Comparison of ENCODE assay signal across 17 cellular contexts in the genomic region with DNA sequence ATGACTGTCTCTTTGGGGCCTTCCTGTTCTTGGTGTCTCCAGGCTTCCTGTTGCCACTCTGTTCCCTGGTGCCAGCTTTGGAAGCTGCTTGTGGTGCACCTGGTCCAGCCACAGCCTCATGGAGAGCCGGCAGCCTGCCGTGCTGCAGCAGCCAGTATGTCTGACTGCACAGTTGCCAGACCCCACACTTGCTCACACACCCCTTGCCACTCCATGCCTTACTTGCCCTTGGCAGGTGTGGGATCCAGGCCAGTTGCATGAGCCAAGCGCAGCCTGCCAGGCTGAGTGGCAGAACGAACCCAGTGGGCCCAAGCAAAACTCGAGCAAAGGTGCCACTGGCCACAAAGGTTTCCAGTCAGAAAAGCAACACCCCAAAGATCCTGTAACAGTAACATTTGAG.
DNase-seq lines count a peak whose midpoint lies in the region; ATAC-seq and TF ChIP-seq lines count a peak whose summit lies in the region.
"Had no signal": no experiment of that assay in that cellular context is flagged by ENCODE, and none has a peak within 500 bp of the region (broad histone marks: within the 10 kb centered on the region; RNA-seq: fewer than 3 reads in every experiment).

No MANE protein-coding gene starts in this region.

- no peaks in the 10 kb centered on the region for H3K9me3 Mint-ChIP-seq in activated naive CD4-positive, alpha-beta T cell treated with anti-CD3 and anti-CD28 coated beads, Interleukin-2, amount 10 ng/mL, durations not matched to agents 7 days and 5 days
- peaks cover 4% of the 10 kb centered on the region for H3K9me3 Mint-ChIP-seq in activated naive CD4-positive, alpha-beta T cell treated with anti-CD3 and anti-CD28 coated beads for 36 hours
- peaks cover 9% of the 10 kb centered on the region; the same call in 1 of the 2 replicates for H3K9me3 Mint-ChIP-seq in WTC11
- H3K9me3 Mint-ChIP-seq: CD4-positive, alpha-beta T cell had no signal

- no peak overlapping the region for H3K4me3 Mint-ChIP-seq in activated naive CD4-positive, alpha-beta T cell treated with anti-CD3 and anti-CD28 coated beads, Interleukin-2, amount 10 ng/mL, durations not matched to agents 7 days and 5 days
- H3K4me3 Mint-ChIP-seq in activated naive CD4-positive, alpha-beta T cell treated with anti-CD3 and anti-CD28 coated beads for 36 hours, result no peak overlapping the region
- no peak overlapping the region for H3K4me3 Mint-ChIP-seq in WTC11
- H3K4me3 Mint-ChIP-seq: B cell; CD4-positive, alpha-beta T cell; CD8-positive, alpha-beta T cell had no signal

- ATAC-seq in Right ventricle myocardium superior (ENCODE audit: poor library complexity), result no peak
- no peak for ATAC-seq in left cardiac atrium
- no peak for ATAC-seq in WTC11
- ATAC-seq in left ventricle myocardium superior, result peak; percentile 56
- ATAC-seq: A549; CD8-positive, alpha-beta T cell had no signal

- peak overlapping the region; percentile 16 for H3K27ac Mint-ChIP-seq in activated naive CD4-positive, alpha-beta T cell treated with anti-CD3 and anti-CD28 coated beads, Interleukin-2, amount 10 ng/mL, durations not matched to agents 7 days and 5 days
- H3K27ac Mint-ChIP-seq in activated naive CD4-positive, alpha-beta T cell treated with anti-CD3 and anti-CD28 coated beads for 36 hours, result no peak overlapping the region
- H3K27ac Mint-ChIP-seq in WTC11, result 0 out of 2 replicates have a peak overlapping the region, but pooled peaks have one; percentile 81
- H3K27ac Mint-ChIP-seq: B cell; CD4-positive, alpha-beta T cell; CD8-positive, alpha-beta T cell had no signal

- CTCF ChIA-PET in activated naive CD4-positive, alpha-beta T cell treated with anti-CD3 and anti-CD28 coated beads, Interleukin-2, amount 10 ng/mL, durations not matched to agents 7 days and 5 days (lab: Charles Lee), result interaction anchor here (1.5 kb wide), 1 partner anchor 387 kb away, joined by 5 read pairs; no protein-coding TSS in a partner anchor
- CTCF ChIA-PET in activated naive CD4-positive, alpha-beta T cell treated with anti-CD3 and anti-CD28 coated beads for 36 hours (lab: Charles Lee), result interaction anchor here (1.4 kb wide), 1 partner anchor 308 kb away, joined by 3 read pairs; no protein-coding TSS in a partner anchor
- CTCF ChIA-PET in WTC11 (lab: Charles Lee), result interaction anchor here (0.9 to 1.7 kb wide), 2 partner anchors 12 to 354 kb away, joined by 3 to 6 read pairs; no protein-coding TSS in a partner anchor

- POLR2A ChIA-PET in WTC11 (lab: Charles Lee), result no interaction called here

- H3K4me1 Mint-ChIP-seq in activated naive CD4-positive, alpha-beta T cell treated with anti-CD3 and anti-CD28 coated beads, Interleukin-2, amount 10 ng/mL, durations not matched to agents 7 days and 5 days, result no peaks in the 10 kb centered on the region
- no peaks in the 10 kb centered on the region for H3K4me1 Mint-ChIP-seq in activated naive CD4-positive, alpha-beta T cell treated with anti-CD3 and anti-CD28 coated beads for 36 hours (ENCODE audit: low read depth)
- peaks cover 16% of the 10 kb centered on the region for H3K4me1 Mint-ChIP-seq in WTC11
- H3K4me1 Mint-ChIP-seq: B cell had no signal

- no peaks in the 10 kb centered on the region for H3K27me3 Mint-ChIP-seq in activated naive CD4-positive, alpha-beta T cell treated with anti-CD3 and anti-CD28 coated beads, Interleukin-2, amount 10 ng/mL, durations not matched to agents 7 days and 5 days
- no peaks in the 10 kb centered on the region for H3K27me3 Mint-ChIP-seq in activated naive CD4-positive, alpha-beta T cell treated with anti-CD3 and anti-CD28 coated beads for 36 hours (ENCODE audit: low read depth)
- H3K27me3 Mint-ChIP-seq in WTC11 (ENCODE audit: low read depth), result no peaks in the 10 kb centered on the region
- H3K27me3 Mint-ChIP-seq: CD4-positive, alpha-beta T cell had no signal

- intact Hi-C loops in activated naive CD4-positive, alpha-beta T cell treated with anti-CD3 and anti-CD28 coated beads for 36 hours (cut with micrococcal nuclease), result no loop called here
- intact Hi-C loops in Right ventricle myocardium superior (cut with DNase I) (no loop called here), left cardiac atrium (cut with DNase I) (no loop called here), left ventricle myocardium superior (cut with micrococcal nuclease) (no loop called here)

- no peak for TF ChIP-seq CTCF in WTC11 (IDR thresholded peaks at IDR 0.05)

- no peak for DNase-seq in activated naive CD4-positive, alpha-beta T cell treated with anti-CD3 and anti-CD28 coated beads, Interleukin-2, amount 10 ng/mL, durations not matched to agents 7 days and 5 days
- no peak for DNase-seq in activated naive CD4-positive, alpha-beta T cell treated with anti-CD3 and anti-CD28 coated beads for 36 hours
- DNase-seq in Right ventricle myocardium superior, result peak; percentile 38
- no peak for DNase-seq in left cardiac atrium
- DNase-seq in WTC11 (ENCODE audit: low spot score), result no peak
- DNase-seq in left ventricle myocardium superior, result no peak
- no peak for DNase-seq in NCI-H526 (lab: John Stamatoyannopoulos, UW)
- no peak for DNase-seq in SIG-M5 (lab: John Stamatoyannopoulos, UW)
- DNase-seq: AML-193; Caco-2; Calu3; CD4-positive, alpha-beta T cell; CD8-positive, alpha-beta T cell; DMS79 treated with DMSO at 0.1 percent for 48 hours; GF-D8 had no signal

- no peaks in the 10 kb centered on the region for H3K36me3 Mint-ChIP-seq in activated naive CD4-positive, alpha-beta T cell treated with anti-CD3 and anti-CD28 coated beads, Interleukin-2, amount 10 ng/mL, durations not matched to agents 7 days and 5 days
- H3K36me3 Mint-ChIP-seq in activated naive CD4-positive, alpha-beta T cell treated with anti-CD3 and anti-CD28 coated beads for 36 hours (ENCODE audit: low read depth), result no peaks in the 10 kb centered on the region
- H3K36me3 Mint-ChIP-seq in WTC11, result no peaks in the 10 kb centered on the region; the same call in 1 of the 2 replicates
- H3K36me3 Mint-ChIP-seq: CD8-positive, alpha-beta T cell had no signal

TF ChIP-seq in WTC11, 78 proteins besides CTCF, POLR2A, EP300 and RAD21 (continues in another document):
- no peak for TF ChIP-seq ZNF317 (CRISPR knock-in tag; IDR thresholded peaks at IDR 0.05; ENCODE audit: borderline replicate concordance, low read depth)
- TF ChIP-seq OVOL2 (CRISPR knock-in tag; IDR thresholded peaks at IDR 0.05; ENCODE audit: borderline replicate concordance), result no peak
- no peak for TF ChIP-seq ZNF396 (CRISPR knock-in tag; IDR thresholded peaks at IDR 0.05; ENCODE audit: borderline replicate concordance)
- TF ChIP-seq, protein P1, sequence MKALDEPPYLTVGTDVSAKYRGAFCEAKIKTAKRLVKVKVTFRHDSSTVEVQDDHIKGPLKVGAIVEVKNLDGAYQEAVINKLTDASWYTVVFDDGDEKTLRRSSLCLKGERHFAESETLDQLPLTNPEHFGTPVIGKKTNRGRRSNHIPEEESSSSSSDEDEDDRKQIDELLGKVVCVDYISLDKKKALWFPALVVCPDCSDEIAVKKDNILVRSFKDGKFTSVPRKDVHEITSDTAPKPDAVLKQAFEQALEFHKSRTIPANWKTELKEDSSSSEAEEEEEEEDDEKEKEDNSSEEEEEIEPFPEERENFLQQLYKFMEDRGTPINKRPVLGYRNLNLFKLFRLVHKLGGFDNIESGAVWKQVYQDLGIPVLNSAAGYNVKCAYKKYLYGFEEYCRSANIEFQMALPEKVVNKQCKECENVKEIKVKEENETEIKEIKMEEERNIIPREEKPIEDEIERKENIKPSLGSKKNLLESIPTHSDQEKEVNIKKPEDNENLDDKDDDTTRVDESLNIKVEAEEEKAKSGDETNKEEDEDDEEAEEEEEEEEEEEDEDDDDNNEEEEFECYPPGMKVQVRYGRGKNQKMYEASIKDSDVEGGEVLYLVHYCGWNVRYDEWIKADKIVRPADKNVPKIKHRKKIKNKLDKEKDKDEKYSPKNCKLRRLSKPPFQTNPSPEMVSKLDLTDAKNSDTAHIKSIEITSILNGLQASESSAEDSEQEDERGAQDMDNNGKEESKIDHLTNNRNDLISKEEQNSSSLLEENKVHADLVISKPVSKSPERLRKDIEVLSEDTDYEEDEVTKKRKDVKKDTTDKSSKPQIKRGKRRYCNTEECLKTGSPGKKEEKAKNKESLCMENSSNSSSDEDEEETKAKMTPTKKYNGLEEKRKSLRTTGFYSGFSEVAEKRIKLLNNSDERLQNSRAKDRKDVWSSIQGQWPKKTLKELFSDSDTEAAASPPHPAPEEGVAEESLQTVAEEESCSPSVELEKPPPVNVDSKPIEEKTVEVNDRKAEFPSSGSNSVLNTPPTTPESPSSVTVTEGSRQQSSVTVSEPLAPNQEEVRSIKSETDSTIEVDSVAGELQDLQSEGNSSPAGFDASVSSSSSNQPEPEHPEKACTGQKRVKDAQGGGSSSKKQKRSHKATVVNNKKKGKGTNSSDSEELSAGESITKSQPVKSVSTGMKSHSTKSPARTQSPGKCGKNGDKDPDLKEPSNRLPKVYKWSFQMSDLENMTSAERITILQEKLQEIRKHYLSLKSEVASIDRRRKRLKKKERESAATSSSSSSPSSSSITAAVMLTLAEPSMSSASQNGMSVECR (CRISPR knock-in tag; IDR thresholded peaks at IDR 0.05; ENCODE audit: borderline replicate concordance), result no peak
- no peak for TF ChIP-seq EMX1 (CRISPR knock-in tag; IDR thresholded peaks at IDR 0.05)
- TF ChIP-seq JAZF1 (CRISPR knock-in tag; IDR thresholded peaks at IDR 0.05), result no peak
- no peak for TF ChIP-seq ZNF423 (CRISPR knock-in tag; IDR thresholded peaks at IDR 0.05)
- no peak for TF ChIP-seq MYBL2 (CRISPR knock-in tag; IDR thresholded peaks at IDR 0.05)
- TF ChIP-seq, protein P2, sequence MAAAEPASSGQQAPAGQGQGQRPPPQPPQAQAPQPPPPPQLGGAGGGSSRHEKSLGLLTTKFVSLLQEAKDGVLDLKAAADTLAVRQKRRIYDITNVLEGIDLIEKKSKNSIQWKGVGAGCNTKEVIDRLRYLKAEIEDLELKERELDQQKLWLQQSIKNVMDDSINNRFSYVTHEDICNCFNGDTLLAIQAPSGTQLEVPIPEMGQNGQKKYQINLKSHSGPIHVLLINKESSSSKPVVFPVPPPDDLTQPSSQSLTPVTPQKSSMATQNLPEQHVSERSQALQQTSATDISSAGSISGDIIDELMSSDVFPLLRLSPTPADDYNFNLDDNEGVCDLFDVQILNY (CRISPR knock-in tag; IDR thresholded peaks at IDR 0.05), result no peak
- TF ChIP-seq TEAD1 (CRISPR knock-in tag; IDR thresholded peaks at IDR 0.05), result no peak
- no peak for TF ChIP-seq TP53 (CRISPR knock-in tag; IDR thresholded peaks at IDR 0.05)
- TF ChIP-seq, protein P3, sequence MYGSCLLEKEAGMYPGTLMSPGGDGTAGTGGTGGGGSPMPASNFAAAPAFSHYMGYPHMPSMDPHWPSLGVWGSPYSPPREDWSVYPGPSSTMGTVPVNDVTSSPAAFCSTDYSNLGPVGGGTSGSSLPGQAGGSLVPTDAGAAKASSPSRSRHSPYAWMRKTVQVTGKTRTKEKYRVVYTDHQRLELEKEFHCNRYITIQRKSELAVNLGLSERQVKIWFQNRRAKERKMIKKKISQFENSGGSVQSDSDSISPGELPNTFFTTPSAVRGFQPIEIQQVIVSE (CRISPR knock-in tag; IDR thresholded peaks at IDR 0.05; ENCODE audit: borderline replicate concordance), result no peak
- no peak for TF ChIP-seq RORB (CRISPR knock-in tag; IDR thresholded peaks at IDR 0.05)
